ENCODE assay signal across 1 cellular context in the genomic region with DNA sequence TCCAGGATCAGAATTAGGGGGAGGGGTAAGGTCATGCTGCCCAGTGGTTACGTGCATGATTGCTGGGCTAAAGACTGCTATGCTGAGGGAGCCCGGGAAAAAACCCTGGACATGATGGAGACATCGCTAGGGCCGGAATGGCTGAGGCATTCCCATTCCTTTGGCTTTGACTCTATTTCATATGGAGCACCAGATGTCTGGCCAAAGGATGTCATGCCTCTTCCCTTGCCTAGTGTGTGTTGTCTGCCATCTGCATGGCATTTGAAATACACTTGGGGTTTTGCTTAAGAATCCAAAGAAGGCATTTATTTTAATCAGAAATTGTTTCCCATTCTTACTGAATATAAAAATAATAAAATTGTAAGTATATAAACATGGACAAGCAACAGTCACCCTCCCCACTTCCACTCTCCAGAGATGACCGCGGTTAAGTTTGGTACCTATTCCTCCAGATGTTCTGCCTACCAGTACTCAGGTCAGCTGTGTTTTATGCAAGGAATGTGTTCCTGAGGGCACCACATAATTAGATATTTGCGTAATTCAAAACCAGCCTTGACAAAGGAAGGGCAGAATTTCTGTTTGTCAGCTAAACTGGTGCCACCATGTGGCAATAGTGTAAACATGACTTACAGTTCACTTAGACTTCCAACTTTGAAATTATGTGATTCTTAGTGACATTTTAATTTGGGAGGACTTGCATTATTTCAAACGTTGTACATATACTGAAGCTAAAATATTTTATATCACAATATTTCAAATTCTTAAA.
TF ChIP-seq lines count a peak whose summit lies in the region.

No MANE protein-coding gene starts in this region.

TF ChIP-seq in GM23338, 12 proteins besides CTCF, POLR2A, EP300 and RAD21 (continued from another document):
- TF ChIP-seq, protein P1, sequence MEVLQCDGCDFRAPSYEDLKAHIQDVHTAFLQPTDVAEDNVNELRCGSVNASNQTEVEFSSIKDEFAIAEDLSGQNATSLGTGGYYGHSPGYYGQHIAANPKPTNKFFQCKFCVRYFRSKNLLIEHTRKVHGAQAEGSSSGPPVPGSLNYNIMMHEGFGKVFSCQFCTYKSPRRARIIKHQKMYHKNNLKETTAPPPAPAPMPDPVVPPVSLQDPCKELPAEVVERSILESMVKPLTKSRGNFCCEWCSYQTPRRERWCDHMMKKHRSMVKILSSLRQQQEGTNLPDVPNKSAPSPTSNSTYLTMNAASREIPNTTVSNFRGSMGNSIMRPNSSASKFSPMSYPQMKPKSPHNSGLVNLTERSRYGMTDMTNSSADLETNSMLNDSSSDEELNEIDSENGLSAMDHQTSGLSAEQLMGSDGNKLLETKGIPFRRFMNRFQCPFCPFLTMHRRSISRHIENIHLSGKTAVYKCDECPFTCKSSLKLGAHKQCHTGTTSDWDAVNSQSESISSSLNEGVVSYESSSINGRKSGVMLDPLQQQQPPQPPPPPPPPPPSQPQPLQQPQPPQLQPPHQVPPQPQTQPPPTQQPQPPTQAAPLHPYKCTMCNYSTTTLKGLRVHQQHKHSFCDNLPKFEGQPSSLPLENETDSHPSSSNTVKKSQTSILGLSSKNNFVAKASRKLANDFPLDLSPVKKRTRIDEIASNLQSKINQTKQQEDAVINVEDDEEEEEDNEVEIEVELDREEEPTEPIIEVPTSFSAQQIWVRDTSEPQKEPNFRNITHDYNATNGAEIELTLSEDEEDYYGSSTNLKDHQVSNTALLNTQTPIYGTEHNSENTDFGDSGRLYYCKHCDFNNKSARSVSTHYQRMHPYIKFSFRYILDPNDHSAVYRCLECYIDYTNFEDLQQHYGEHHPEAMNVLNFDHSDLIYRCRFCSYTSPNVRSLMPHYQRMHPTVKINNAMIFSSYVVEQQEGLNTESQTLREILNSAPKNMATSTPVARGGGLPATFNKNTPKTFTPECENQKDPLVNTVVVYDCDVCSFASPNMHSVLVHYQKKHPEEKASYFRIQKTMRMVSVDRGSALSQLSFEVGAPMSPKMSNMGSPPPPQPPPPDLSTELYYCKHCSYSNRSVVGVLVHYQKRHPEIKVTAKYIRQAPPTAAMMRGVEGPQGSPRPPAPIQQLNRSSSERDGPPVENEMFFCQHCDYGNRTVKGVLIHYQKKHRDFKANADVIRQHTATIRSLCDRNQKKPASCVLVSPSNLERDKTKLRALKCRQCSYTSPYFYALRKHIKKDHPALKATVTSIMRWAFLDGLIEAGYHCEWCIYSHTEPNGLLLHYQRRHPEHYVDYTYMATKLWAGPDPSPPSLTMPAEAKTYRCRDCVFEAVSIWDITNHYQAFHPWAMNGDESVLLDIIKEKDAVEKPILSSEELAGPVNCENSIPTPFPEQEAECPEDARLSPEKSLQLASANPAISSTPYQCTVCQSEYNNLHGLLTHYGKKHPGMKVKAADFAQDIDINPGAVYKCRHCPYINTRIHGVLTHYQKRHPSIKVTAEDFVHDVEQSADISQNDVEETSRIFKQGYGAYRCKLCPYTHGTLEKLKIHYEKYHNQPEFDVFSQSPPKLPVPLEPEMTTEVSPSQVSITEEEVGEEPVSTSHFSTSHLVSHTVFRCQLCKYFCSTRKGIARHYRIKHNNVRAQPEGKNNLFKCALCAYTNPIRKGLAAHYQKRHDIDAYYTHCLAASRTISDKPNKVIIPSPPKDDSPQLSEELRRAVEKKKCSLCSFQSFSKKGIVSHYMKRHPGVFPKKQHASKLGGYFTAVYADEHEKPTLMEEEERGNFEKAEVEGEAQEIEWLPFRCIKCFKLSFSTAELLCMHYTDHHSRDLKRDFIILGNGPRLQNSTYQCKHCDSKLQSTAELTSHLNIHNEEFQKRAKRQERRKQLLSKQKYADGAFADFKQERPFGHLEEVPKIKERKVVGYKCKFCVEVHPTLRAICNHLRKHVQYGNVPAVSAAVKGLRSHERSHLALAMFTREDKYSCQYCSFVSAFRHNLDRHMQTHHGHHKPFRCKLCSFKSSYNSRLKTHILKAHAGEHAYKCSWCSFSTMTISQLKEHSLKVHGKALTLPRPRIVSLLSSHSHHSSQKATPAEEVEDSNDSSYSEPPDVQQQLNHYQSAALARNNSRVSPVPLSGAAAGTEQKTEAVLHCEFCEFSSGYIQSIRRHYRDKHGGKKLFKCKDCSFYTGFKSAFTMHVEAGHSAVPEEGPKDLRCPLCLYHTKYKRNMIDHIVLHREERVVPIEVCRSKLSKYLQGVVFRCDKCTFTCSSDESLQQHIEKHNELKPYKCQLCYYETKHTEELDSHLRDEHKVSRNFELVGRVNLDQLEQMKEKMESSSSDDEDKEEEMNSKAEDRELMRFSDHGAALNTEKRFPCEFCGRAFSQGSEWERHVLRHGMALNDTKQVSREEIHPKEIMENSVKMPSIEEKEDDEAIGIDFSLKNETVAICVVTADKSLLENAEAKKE (CRISPR knock-in tag; IDR thresholded peaks at IDR 0.05) = no peak
- TF ChIP-seq STAT1 (IDR thresholded peaks at IDR 0.05; ENCODE audit: unreplicated experiment) (no peak), EZH2 (IDR thresholded peaks at IDR 0.05; ENCODE audit: low read depth, unreplicated experiment) (no peak), NANOG (IDR thresholded peaks at IDR 0.05; ENCODE audit: borderline replicate concordance) (no peak)
